8 cellular contexts compared by ENCODE assay signal in the genomic region with DNA sequence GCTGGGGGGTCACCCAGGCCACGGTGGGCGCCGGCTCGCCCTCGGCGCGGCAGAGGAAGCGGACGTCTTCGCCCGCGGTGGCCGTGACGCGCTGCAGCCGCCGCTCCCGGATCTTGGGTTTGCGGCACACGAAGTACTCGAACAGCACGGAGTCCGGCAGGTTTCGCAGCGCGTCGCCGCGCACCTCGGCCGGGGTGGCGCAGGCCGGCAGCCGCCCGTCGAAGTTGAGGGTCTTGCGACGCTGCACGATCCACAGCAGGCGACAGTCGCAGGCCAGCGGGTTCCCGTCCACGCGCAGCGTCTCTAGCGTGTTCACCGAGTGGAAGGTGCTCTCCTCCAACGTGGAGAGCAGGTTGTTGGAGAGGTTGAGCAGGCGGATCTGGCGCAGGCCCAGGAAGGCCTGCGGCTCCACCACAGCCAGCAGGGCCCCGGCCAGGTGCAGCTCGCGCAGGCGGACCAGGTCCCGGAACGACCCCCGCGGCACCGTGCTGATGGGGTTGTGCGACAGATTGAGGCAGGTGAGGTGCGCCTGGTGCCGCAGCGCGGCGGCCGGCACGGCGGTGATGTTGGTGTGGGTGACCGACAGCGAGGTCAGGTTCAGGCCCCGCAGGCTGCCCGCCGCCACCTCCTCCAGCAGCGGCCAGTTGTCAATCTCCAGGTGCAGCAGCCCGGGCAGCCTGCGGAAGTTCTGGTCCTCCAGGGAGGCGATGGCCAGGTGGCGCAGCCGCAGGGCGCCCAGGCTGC. TPM values are rescaled to one million over a fixed set of nuclear protein-coding genes. Genes with fewer than 3 reads are reported as not detected.
DNase-seq lines count a peak whose midpoint lies in the region; ATAC-seq and TF ChIP-seq lines count a peak whose summit lies in the region.

No MANE protein-coding gene starts in this region.

- WGBS in ectodermal cell, 2 experiments: 6 to 7% methylated on average over 82 of the region's 82 CpGs

- ATAC-seq in HG03378 (IDR thresholded peaks at IDR 0.05; ENCODE audit: unreplicated experiment): no peak

- TF ChIP-seq CTCF in GM10266 (IDR thresholded peaks at IDR 0.05; ENCODE audit: control insufficient read depth, insufficient read depth, low read depth, missing control alignments): no peak

- H3K9ac ChIP-seq in rectal smooth muscle tissue (ENCODE audit: low read length) (no peak overlapping the region), Karpas-422 (ENCODE audit: low read length) (no peak overlapping the region)

- no peaks in the 10 kb centered on the region for H3K9me3 ChIP-seq in ectodermal cell (ENCODE audit: control insufficient read depth, low read length)
- H3K9me3 ChIP-seq in Karpas-422 (ENCODE audit: low read length): no peaks in the 10 kb centered on the region

- H3K79me2 ChIP-seq in Karpas-422 (ENCODE audit: low read length): no peaks in the 10 kb centered on the region

- H3K27ac ChIP-seq in ectodermal cell (ENCODE audit: insufficient read depth, low read depth, low read length, poor library complexity, severe bottlenecking): no peak overlapping the region
- H3K27ac ChIP-seq in rectal smooth muscle tissue (ENCODE audit: low read depth, low read length): no peak overlapping the region
- no peak overlapping the region for H3K27ac ChIP-seq in Karpas-422 (ENCODE audit: low read length)

- H3K36me3 ChIP-seq in ectodermal cell (ENCODE audit: control insufficient read depth, insufficient read depth, low read length) (no peaks in the 10 kb centered on the region), rectal smooth muscle tissue (ENCODE audit: control insufficient read depth, insufficient read depth, low read length) (no peaks in the 10 kb centered on the region), Karpas-422 (ENCODE audit: insufficient read depth, low read length) (no peaks in the 10 kb centered on the region)

- no peaks in the 10 kb centered on the region for H4K20me1 ChIP-seq in Karpas-422 (ENCODE audit: insufficient read depth, low read depth, low read length)

- H3K4me1 ChIP-seq in ectodermal cell (ENCODE audit: control insufficient read depth, insufficient read depth, low read length) (peaks cover 5% of the 10 kb centered on the region), rectal smooth muscle tissue (ENCODE audit: control insufficient read depth, insufficient read depth, low read length) (peaks cover 5% of the 10 kb centered on the region), Karpas-422 (ENCODE audit: low read length) (peaks cover 13% of the 10 kb centered on the region)

- H3K27me3 ChIP-seq in ectodermal cell (ENCODE audit: control insufficient read depth, insufficient read depth, low read length, poor library complexity, severe bottlenecking) (peaks cover 99% of the 10 kb centered on the region), rectal smooth muscle tissue (ENCODE audit: control insufficient read depth, insufficient read depth, low read length) (peaks cover 31% of the 10 kb centered on the region), Karpas-422 (ENCODE audit: low read length) (no peaks in the 10 kb centered on the region)

- no peak overlapping the region for H3K4me2 ChIP-seq in Karpas-422 (ENCODE audit: low read depth, low read length, poor library complexity, severe bottlenecking)

- peak overlapping the region; percentile 22 for H3K4me3 ChIP-seq in ectodermal cell (ENCODE audit: insufficient read depth, low read depth, low read length)
- H3K4me3 ChIP-seq in rectal smooth muscle tissue (ENCODE audit: low read length): peak overlapping the region; percentile 62
- H3K4me3 ChIP-seq in Karpas-422 (ENCODE audit: low read length): no peak overlapping the region

- DNase-seq in GM10266 (ENCODE audit: extremely low spot score) (peak; percentile 67), NCI-H146 (lab: John Stamatoyannopoulos, UW) (peak; percentile 76), NCI-H1694 (lab: John Stamatoyannopoulos, UW) (no peak), Karpas-422 (no peak), NCI-H82 treated with DMSO at 0.1 percent for 48 hours (lab: John Stamatoyannopoulos, UW; ENCODE audit: unreplicated experiment) (no peak)

- H3K9me2 ChIP-seq in Karpas-422 (replicated peaks; ENCODE audit: insufficient read depth, low read length): no peaks in the 10 kb centered on the region

- no peak overlapping the region for H2AFZ ChIP-seq in Karpas-422 (ENCODE audit: low read length)

RNA-seq across cellular contexts. Expression of gene PEAK3, which starts 8.6 kb away (rescaled TPM):
- polyA plus RNA-seq in ectodermal cell (2013, experiment 1 of 4): not detected
- not detected for polyA plus RNA-seq in ectodermal cell (2013, experiment 2 of 4)
- not detected for polyA plus RNA-seq in ectodermal cell (2013, experiment 3 of 4)
- not detected for polyA plus RNA-seq in ectodermal cell (2013, experiment 4 of 4)
- not detected in 2 replicates for total RNA-seq in Karpas-422 (2014; rRNA removed; shearing (Covaris generic); ENCODE audit: low replicate concordance)

RNA-seq across cellular contexts. Expression of gene LINGO3, which starts 17.3 kb away (rescaled TPM):
- 0.46 TPM for polyA plus RNA-seq in ectodermal cell (2013, experiment 1 of 4)
- polyA plus RNA-seq in ectodermal cell (2013, experiment 2 of 4): 0.87 TPM
- polyA plus RNA-seq in ectodermal cell (2013, experiment 3 of 4): 1.2 TPM
- 1.2 TPM for polyA plus RNA-seq in ectodermal cell (2013, experiment 4 of 4)
- total RNA-seq in Karpas-422 (2014; rRNA removed; shearing (Covaris generic); ENCODE audit: low replicate concordance): not detected in 2 replicates

RNA-seq across cellular contexts. Expression of gene JSRP1, which starts 34.4 kb away (rescaled TPM):
- not detected for polyA plus RNA-seq in ectodermal cell (2013, experiment 1 of 4)
- not detected for polyA plus RNA-seq in ectodermal cell (2013, experiment 2 of 4)
- not detected for polyA plus RNA-seq in ectodermal cell (2013, experiment 3 of 4)
- not detected for polyA plus RNA-seq in ectodermal cell (2013, experiment 4 of 4)
- total RNA-seq in Karpas-422 (2014; rRNA removed; shearing (Covaris generic); ENCODE audit: low replicate concordance): not detected in 2 replicates

RNA-seq across cellular contexts. Expression of gene LSM7, which starts 37.8 kb away (rescaled TPM):
- polyA plus RNA-seq in ectodermal cell (2013, experiment 1 of 4): 203 TPM
- polyA plus RNA-seq in ectodermal cell (2013, experiment 2 of 4): 173 TPM
- polyA plus RNA-seq in ectodermal cell (2013, experiment 3 of 4): 197 TPM
- polyA plus RNA-seq in ectodermal cell (2013, experiment 4 of 4): 220 TPM
- total RNA-seq in Karpas-422 (2014; rRNA removed; shearing (Covaris generic); ENCODE audit: low replicate concordance): 140 and 228 TPM in 2 replicates

RNA-seq across cellular contexts. Expression of gene SPPL2B, which starts 37.9 kb away (rescaled TPM):
- 98.5 TPM for polyA plus RNA-seq in ectodermal cell (2013, experiment 1 of 4)
- 93.4 TPM for polyA plus RNA-seq in ectodermal cell (2013, experiment 2 of 4)
- 62.9 TPM for polyA plus RNA-seq in ectodermal cell (2013, experiment 3 of 4)
- polyA plus RNA-seq in ectodermal cell (2013, experiment 4 of 4): 68.9 TPM
- 18.2 and 48.3 TPM in 2 replicates for total RNA-seq in Karpas-422 (2014; rRNA removed; shearing (Covaris generic); ENCODE audit: low replicate concordance)

Comparison
In these comparisons a context has a peak if more than half of its experiments do, and no peak if none do; other contexts are left out.
1. DNase-seq: peak in GM10266 (single experiment) and NCI-H146 (single experiment); none in NCI-H1694 (single experiment), Karpas-422 (single experiment) and NCI-H82 treated with DMSO at 0.1 percent for 48 hours (single experiment).